ENCODE assay signal across 1 cellular context in the genomic region with DNA sequence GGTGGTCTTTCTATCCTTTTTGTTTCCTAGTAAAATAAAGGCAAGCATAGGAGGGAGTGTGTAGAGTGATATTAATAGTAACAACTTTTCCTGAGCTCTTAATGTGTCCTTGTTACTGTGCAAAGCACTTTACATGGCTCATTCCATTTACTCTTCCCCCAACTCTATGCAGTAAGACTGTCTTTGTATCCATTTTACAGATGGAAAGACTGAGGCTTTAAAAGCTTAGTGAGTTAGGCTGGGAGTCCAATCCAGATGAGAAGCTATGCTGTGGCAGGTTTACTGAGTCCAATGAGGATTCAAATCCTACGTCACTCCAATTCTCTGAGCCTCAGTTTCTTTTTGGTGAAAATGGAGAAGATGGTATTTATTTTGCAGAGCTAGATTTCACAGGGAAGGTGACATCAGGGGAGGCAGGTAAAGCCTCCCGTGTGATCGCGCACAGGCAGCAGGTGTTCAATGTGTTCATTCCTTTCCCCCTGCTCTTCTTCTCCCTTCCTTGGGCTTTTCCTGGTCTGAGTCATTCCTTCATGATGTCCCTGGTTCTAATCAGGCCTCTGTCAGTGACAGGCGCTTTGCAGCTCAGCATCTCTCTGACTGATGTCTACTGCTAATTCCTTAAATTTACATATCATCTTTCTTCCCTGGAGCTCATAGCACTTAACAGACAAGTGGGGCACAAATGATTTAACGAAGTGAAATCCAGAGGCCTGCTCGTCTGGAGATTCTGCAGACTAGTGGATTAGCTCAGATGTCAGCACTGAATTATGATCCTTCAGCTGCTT.
TF ChIP-seq lines count a peak whose summit lies in the region.

No MANE protein-coding gene starts in this region.

TF ChIP-seq in HepG2, 621 proteins besides CTCF, POLR2A, EP300 and RAD21:
- TF ChIP-seq TOE1 (CRISPR knock-in tag; IDR thresholded peaks at IDR 0.05): no peak
- peak; percentile 58 for TF ChIP-seq ZNF629 (CRISPR knock-in tag; conservative IDR thresholded peaks at IDR 0.05)
- TF ChIP-seq ZNF768 (CRISPR knock-in tag; IDR thresholded peaks at IDR 0.05): no peak
- TF ChIP-seq CREB1 (IDR thresholded peaks at IDR 0.05): 0 out of 2 replicates have a peak, but pooled peaks have one; percentile 11
- TF ChIP-seq CREB1 (CRISPR knock-in tag; IDR thresholded peaks at IDR 0.05): no peak
- TF ChIP-seq ZNF782 (CRISPR knock-in tag; IDR thresholded peaks at IDR 0.05; ENCODE audit: borderline replicate concordance): no peak
- TF ChIP-seq GTF2F1 (IDR thresholded peaks at IDR 0.05; ENCODE audit: low read length): no peak
- TF ChIP-seq MIXL1 (CRISPR knock-in tag; IDR thresholded peaks at IDR 0.05): no peak
- TF ChIP-seq ETV6 (CRISPR knock-in tag; conservative IDR thresholded peaks at IDR 0.05): no peak
- TF ChIP-seq HNRNPL (IDR thresholded peaks at IDR 0.05; ENCODE audit: low read depth, low read length): no peak
- TF ChIP-seq, protein P1, sequence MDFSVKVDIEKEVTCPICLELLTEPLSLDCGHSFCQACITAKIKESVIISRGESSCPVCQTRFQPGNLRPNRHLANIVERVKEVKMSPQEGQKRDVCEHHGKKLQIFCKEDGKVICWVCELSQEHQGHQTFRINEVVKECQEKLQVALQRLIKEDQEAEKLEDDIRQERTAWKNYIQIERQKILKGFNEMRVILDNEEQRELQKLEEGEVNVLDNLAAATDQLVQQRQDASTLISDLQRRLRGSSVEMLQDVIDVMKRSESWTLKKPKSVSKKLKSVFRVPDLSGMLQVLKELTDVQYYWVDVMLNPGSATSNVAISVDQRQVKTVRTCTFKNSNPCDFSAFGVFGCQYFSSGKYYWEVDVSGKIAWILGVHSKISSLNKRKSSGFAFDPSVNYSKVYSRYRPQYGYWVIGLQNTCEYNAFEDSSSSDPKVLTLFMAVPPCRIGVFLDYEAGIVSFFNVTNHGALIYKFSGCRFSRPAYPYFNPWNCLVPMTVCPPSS (IDR thresholded peaks at IDR 0.05): no peak
- no peak for TF ChIP-seq NFIB (CRISPR knock-in tag; IDR thresholded peaks at IDR 0.05; ENCODE audit: borderline replicate concordance)
- TF ChIP-seq ZSCAN9 (CRISPR knock-in tag; IDR thresholded peaks at IDR 0.05; ENCODE audit: borderline replicate concordance): no peak
- no peak for TF ChIP-seq FOXM1 (CRISPR knock-in tag; IDR thresholded peaks at IDR 0.05)
- no peak for TF ChIP-seq ZNF530 (CRISPR knock-in tag; IDR thresholded peaks at IDR 0.05; ENCODE audit: low read depth)
